11 cellular contexts compared by ENCODE assay signal in genomic region chr15:93028111-93028631, GRCh38.
DNase-seq lines count a peak whose midpoint lies in the region; ATAC-seq, FAIRE-seq and TF ChIP-seq lines count a peak whose summit lies in the region.
"Had no signal": no experiment of that assay in that cellular context is flagged by ENCODE, and none has a peak within 500 bp of the region (broad histone marks: within the 10 kb centered on the region; RNA-seq: fewer than 3 reads in every experiment).

No MANE protein-coding gene starts in this region.

- H3K79me1 ChIP-seq in H1 (ENCODE audit: low read depth, low read length), result peaks cover 4% of the 10 kb centered on the region; the same call in 1 of the 2 replicates

- H3K9ac ChIP-seq in H1 (replicated peaks in 1 of 4; ENCODE audit: extremely low read depth in 1 of 4, low read depth in 3 of 4, low read length in 3 of 4), result no peak overlapping the region

- H3K27ac Mint-ChIP-seq in stimulated activated naive CD8-positive, alpha-beta T cell treated with anti-CD3 and anti-CD28 coated beads, Interleukin-15, Interleukin-2, amounts not matched to agents 100 ng/mL and 50 ng/mL, for 24 hours, result peak overlapping the region; percentile 75
- peak overlapping the region in 1 of 2 donors; percentile 68 for H3K27ac Mint-ChIP-seq in stimulated activated naive CD8-positive, alpha-beta T cell treated with anti-CD3 and anti-CD28 coated beads, Interleukin-15, amount 100 ng/mL, for 72 hours
- peak overlapping the region in 9 of 10 donors; percentile 16 to 91 (median 52) for H3K27ac Mint-ChIP-seq in naive thymus-derived CD8-positive, alpha-beta T cell

- H3K4me3 ChIP-seq in H1 (ENCODE audit: extremely low read depth in 1 of 4, insufficient read depth in 2 of 4, low read depth in 3 of 4, low read length in 4 of 4), result no peak overlapping the region
- H3K4me3 ChIP-seq in aorta (ENCODE audit: low read length in 2 of 2), result no peak overlapping the region
- H3K4me3 ChIP-seq: SJSA1 had no signal

- intact Hi-C loops in aorta (cut with DNase I), result loop anchor here in 1 of 2 donors (5.0 kb wide), 1 partner anchor 231 kb away; no protein-coding TSS in a partner anchor

- H2AFZ ChIP-seq in H1 (ENCODE audit: low read length), result no peak overlapping the region

- TF ChIP-seq RAD21 in H1 (IDR thresholded peaks at IDR 0.05 in 1 of 2, conservative IDR thresholded peaks at IDR 0.05 in 1 of 2; ENCODE audit: low read depth in 2 of 2, low read length in 2 of 2), result no peak

- no peaks in the 10 kb centered on the region for H3K9me3 ChIP-seq in H1 (ENCODE audit: insufficient read depth in 2 of 2, low read depth in 1 of 2, low read length in 1 of 2)
- no peaks in the 10 kb centered on the region for H3K9me3 ChIP-seq in aorta (ENCODE audit: control insufficient read depth, low read length)
- H3K9me3 ChIP-seq: SJSA1 had no signal

- peaks cover 58% of the 10 kb centered on the region for H3K4me1 Mint-ChIP-seq in stimulated activated naive CD8-positive, alpha-beta T cell treated with anti-CD3 and anti-CD28 coated beads, Interleukin-15, Interleukin-2, amounts not matched to agents 100 ng/mL and 50 ng/mL, for 24 hours (ENCODE audit: low read depth)
- peaks cover 77% of the 10 kb centered on the region for H3K4me1 Mint-ChIP-seq in stimulated activated naive CD8-positive, alpha-beta T cell treated with anti-CD3 and anti-CD28 coated beads, Interleukin-15, amount 100 ng/mL, for 72 hours
- peaks cover 34 to 59% (median 46%) of the 10 kb centered on the region in 4 donors for H3K4me1 Mint-ChIP-seq in naive thymus-derived CD8-positive, alpha-beta T cell

- H4K8ac ChIP-seq in H1 (ENCODE audit: extremely low read depth, insufficient read depth, low read length), result peak overlapping the region; percentile 31; the same call in 1 of the 2 replicates

- H4K20me1 ChIP-seq in H1 (replicated peaks in 1 of 2; ENCODE audit: control insufficient read depth in 1 of 2, insufficient read depth in 2 of 2, low read length in 2 of 2), result peaks cover 8 to 9% of the 10 kb centered on the region in 2 experiments

- H4K91ac ChIP-seq in H1 (replicated peaks; ENCODE audit: insufficient read length, low read length), result no peak overlapping the region

- H3K23ac ChIP-seq in H1 (ENCODE audit: insufficient read length), result no peak overlapping the region

- H3K9me3 Mint-ChIP-seq in stimulated activated naive CD8-positive, alpha-beta T cell treated with anti-CD3 and anti-CD28 coated beads, Interleukin-15, Interleukin-2, amounts not matched to agents 100 ng/mL and 50 ng/mL, for 24 hours, result no peaks in the 10 kb centered on the region
- H3K9me3 Mint-ChIP-seq in stimulated activated naive CD8-positive, alpha-beta T cell treated with anti-CD3 and anti-CD28 coated beads, Interleukin-15, amount 100 ng/mL, for 72 hours, result no peaks in the 10 kb centered on the region
- H3K9me3 Mint-ChIP-seq in naive thymus-derived CD8-positive, alpha-beta T cell, result no peaks in the 10 kb centered on the region

- no peak overlapping the region for H4K5ac ChIP-seq in H1 (ENCODE audit: insufficient read length, low read depth, low read length)

- H3K4me1 ChIP-seq in H1 (replicated peaks in 1 of 4; ENCODE audit: control insufficient read depth in 3 of 4, insufficient read depth in 4 of 4, low read length in 3 of 4) (peaks cover 0 to 3% (median 0%) of the 10 kb centered on the region in 4 experiments; a peak in 3 of 7 replicates), aorta (ENCODE audit: control insufficient read depth in 1 of 2, insufficient read depth in 2 of 2, low read length in 2 of 2) (peaks cover 0 to 2% of the 10 kb centered on the region in 2 donors)

- H2BK5ac ChIP-seq in H1 (ENCODE audit: low read depth, low read length), result no peak overlapping the region

- no peak for FAIRE-seq in H1 (lab: Jason Lieb, UNC)
- no peak for FAIRE-seq in urothelium cell line (lab: Jason Lieb, UNC)
- FAIRE-seq: HTR-8/SVneo had no signal

- no peak overlapping the region for H3K56ac ChIP-seq in H1 (replicated peaks; ENCODE audit: insufficient read length, low read depth, low read length)

- no peak overlapping the region for H3K4ac ChIP-seq in H1 (replicated peaks; ENCODE audit: insufficient read length, low read depth, low read length)

- H3K79me2 ChIP-seq in H1 (ENCODE audit: control insufficient read depth in 1 of 2, insufficient read depth in 2 of 2, low read length in 2 of 2), result no peaks in the 10 kb centered on the region

- H2BK120ac ChIP-seq in H1 (replicated peaks; ENCODE audit: low read depth, low read length), result no peak overlapping the region

- H2BK15ac ChIP-seq in H1 (ENCODE audit: low read length), result no peak overlapping the region

- DNase-seq in stimulated activated naive CD8-positive, alpha-beta T cell treated with anti-CD3 and anti-CD28 coated beads, Interleukin-15, amount 100 ng/mL, for 72 hours, result no peak
- no peak for DNase-seq in H1 (ENCODE audit: low read depth in 1 of 2, low spot score in 2 of 2)
- no peak for DNase-seq in naive thymus-derived CD8-positive, alpha-beta T cell
- DNase-seq in aorta, result no peak
- no peak for DNase-seq in urothelium cell line (ENCODE audit: low spot score)
- DNase-seq: DMS153 had no signal

- peaks cover 17 to 41% (median 31%) of the 10 kb centered on the region in 4 experiments for H3K36me3 ChIP-seq in H1 (ENCODE audit: control insufficient read depth in 2 of 4, insufficient read depth in 4 of 4, low read length in 3 of 4)
- peaks cover 0 to 5% of the 10 kb centered on the region in 2 donors for H3K36me3 ChIP-seq in aorta (ENCODE audit: control insufficient read depth in 1 of 2, insufficient read depth in 2 of 2, low read length in 1 of 2)

- H3K27ac ChIP-seq in H1 (ENCODE audit: low read depth, low read length), result no peak overlapping the region
- peak overlapping the region; percentile 45 to 90 for H3K27ac ChIP-seq in aorta (ENCODE audit: low read depth in 1 of 2, low read length in 2 of 2)
- H3K27ac ChIP-seq: SJSA1 had no signal

- H2AK5ac ChIP-seq in H1 (ENCODE audit: low read depth, low read length), result no peak overlapping the region; the same call in 1 of the 2 replicates

- H3K18ac ChIP-seq in H1 (ENCODE audit: extremely low read depth, low read length), result no peak overlapping the region

- peaks cover 42% of the 10 kb centered on the region for H3K36me3 Mint-ChIP-seq in stimulated activated naive CD8-positive, alpha-beta T cell treated with anti-CD3 and anti-CD28 coated beads, Interleukin-15, Interleukin-2, amounts not matched to agents 100 ng/mL and 50 ng/mL, for 24 hours (ENCODE audit: low read depth)
- peaks cover 0 to 40% (median 12%) of the 10 kb centered on the region in 3 donors for H3K36me3 Mint-ChIP-seq in naive thymus-derived CD8-positive, alpha-beta T cell

- H3K14ac ChIP-seq in H1 (ENCODE audit: insufficient read length), result no peak overlapping the region

- no peaks in the 10 kb centered on the region for H3K27me3 ChIP-seq in H1 (replicated peaks in 1 of 4; ENCODE audit: control insufficient read depth in 3 of 4, extremely low read depth in 1 of 4, insufficient read depth in 3 of 4, low read length in 3 of 4)
- no peaks in the 10 kb centered on the region for H3K27me3 ChIP-seq in aorta (ENCODE audit: control insufficient read depth in 1 of 2, insufficient read depth in 2 of 2, low read length in 1 of 2)
- H3K27me3 ChIP-seq: SJSA1 had no signal

- H2BK20ac ChIP-seq in H1 (ENCODE audit: low read length), result no peak overlapping the region

- WGBS in H1 (ENCODE audit: extremely low coverage in 1 of 2, insufficient coverage in 1 of 2, insufficient read length in 1 of 2, insufficient replicate concordance in 2 of 2, low coverage in 1 of 2, low lambda C conversion rate in 2 of 2, missing lambda C conversion rate in 1 of 2), 2 experiments, result 88% methylated on average over 13 of the region's 13 CpGs; no CpG with 5 or more reads in 1 of the 2 experiments
- WGBS in aorta, 2 donors, result 8% methylated on average over 13 of the region's 13 CpGs

- POLR2A ChIA-PET in H1 (lab: Charles Lee; ENCODE audit: partially characterized antibody), result interaction anchor here (0.7 to 1.5 kb wide), 5 partner anchors 10 to 146 kb away, joined by 3 to 6 read pairs (median 4); no protein-coding TSS in a partner anchor
- POLR2A ChIA-PET in naive thymus-derived CD8-positive, alpha-beta T cell (lab: Charles Lee), result no interaction called here

- no peak; a peak in 1 of 3 replicates for TF ChIP-seq POLR2A in H1 (IDR thresholded peaks at IDR 0.05; ENCODE audit: control extremely low read depth in 1 of 2, low read depth in 2 of 2, low read length in 2 of 2)

- H3K27me3 Mint-ChIP-seq in stimulated activated naive CD8-positive, alpha-beta T cell treated with anti-CD3 and anti-CD28 coated beads, Interleukin-15, Interleukin-2, amounts not matched to agents 100 ng/mL and 50 ng/mL, for 24 hours, result no peaks in the 10 kb centered on the region
- H3K27me3 Mint-ChIP-seq in stimulated activated naive CD8-positive, alpha-beta T cell treated with anti-CD3 and anti-CD28 coated beads, Interleukin-15, amount 100 ng/mL, for 72 hours, result no peaks in the 10 kb centered on the region
- H3K27me3 Mint-ChIP-seq in naive thymus-derived CD8-positive, alpha-beta T cell, result no peaks in the 10 kb centered on the region

- no peak overlapping the region for H3K4me2 ChIP-seq in H1 (ENCODE audit: insufficient read depth in 1 of 2, low read depth in 2 of 2, low read length in 2 of 2)

- no peak for TF ChIP-seq CTCF in H1 (IDR thresholded peaks at IDR 0.05; ENCODE audit: control extremely low read depth in 1 of 3, insufficient read depth in 1 of 3, low read depth in 1 of 3, low read length in 3 of 3)

- ATAC-seq in stimulated activated naive CD8-positive, alpha-beta T cell treated with anti-CD3 and anti-CD28 coated beads, Interleukin-15, amount 100 ng/mL, for 72 hours, result no peak
- no peak for ATAC-seq in naive thymus-derived CD8-positive, alpha-beta T cell
- ATAC-seq in aorta (ENCODE audit: low FRiP score), result peak; percentile 3
- ATAC-seq in HG03097 (IDR thresholded peaks at IDR 0.05; ENCODE audit: low FRiP score, unreplicated experiment), result no peak
- ATAC-seq in HG03571 (IDR thresholded peaks at IDR 0.05; ENCODE audit: unreplicated experiment), result no peak

- TF ChIP-seq EP300 in H1 (IDR thresholded peaks at IDR 0.05; ENCODE audit: borderline replicate concordance in 1 of 2, low read depth in 2 of 2, low read length in 2 of 2), result no peak

- H3K4me3 Mint-ChIP-seq in stimulated activated naive CD8-positive, alpha-beta T cell treated with anti-CD3 and anti-CD28 coated beads, Interleukin-15, Interleukin-2, amounts not matched to agents 100 ng/mL and 50 ng/mL, for 24 hours, result no peak overlapping the region
- no peak overlapping the region for H3K4me3 Mint-ChIP-seq in stimulated activated naive CD8-positive, alpha-beta T cell treated with anti-CD3 and anti-CD28 coated beads, Interleukin-15, amount 100 ng/mL, for 72 hours
- H3K4me3 Mint-ChIP-seq in naive thymus-derived CD8-positive, alpha-beta T cell, result peak overlapping the region in 3 of 10 donors; percentile 22 to 58 (median 40)

- no peaks in the 10 kb centered on the region for H3K23me2 ChIP-seq in H1 (ENCODE audit: low read depth, low read length)

- CTCF ChIA-PET in H1 (lab: Charles Lee; ENCODE audit: partially characterized antibody), result interaction anchor here (1.3 to 8.6 kb wide), 8 partner anchors 8 to 1092 kb away, joined by 3 to 119 read pairs (median 30); partner anchors contain the start of gene RGMA

- no peak overlapping the region for H2BK12ac ChIP-seq in H1 (ENCODE audit: low read depth, low read length)

TF ChIP-seq in H1, 55 proteins besides CTCF, POLR2A, EP300 and RAD21:
- 0 out of 2 replicates have a peak, but pooled peaks have one; percentile 57 for TF ChIP-seq POLR2AphosphoS5 (IDR thresholded peaks at IDR 0.05; ENCODE audit: low read depth, low read length)
- no peak for TF ChIP-seq SP2 (IDR thresholded peaks at IDR 0.05; ENCODE audit: low read length)
TF ChIP-seq in H1: peak in this region for 1.
